Comparison of ENCODE assay signal across 1 cellular context in the genomic region with DNA sequence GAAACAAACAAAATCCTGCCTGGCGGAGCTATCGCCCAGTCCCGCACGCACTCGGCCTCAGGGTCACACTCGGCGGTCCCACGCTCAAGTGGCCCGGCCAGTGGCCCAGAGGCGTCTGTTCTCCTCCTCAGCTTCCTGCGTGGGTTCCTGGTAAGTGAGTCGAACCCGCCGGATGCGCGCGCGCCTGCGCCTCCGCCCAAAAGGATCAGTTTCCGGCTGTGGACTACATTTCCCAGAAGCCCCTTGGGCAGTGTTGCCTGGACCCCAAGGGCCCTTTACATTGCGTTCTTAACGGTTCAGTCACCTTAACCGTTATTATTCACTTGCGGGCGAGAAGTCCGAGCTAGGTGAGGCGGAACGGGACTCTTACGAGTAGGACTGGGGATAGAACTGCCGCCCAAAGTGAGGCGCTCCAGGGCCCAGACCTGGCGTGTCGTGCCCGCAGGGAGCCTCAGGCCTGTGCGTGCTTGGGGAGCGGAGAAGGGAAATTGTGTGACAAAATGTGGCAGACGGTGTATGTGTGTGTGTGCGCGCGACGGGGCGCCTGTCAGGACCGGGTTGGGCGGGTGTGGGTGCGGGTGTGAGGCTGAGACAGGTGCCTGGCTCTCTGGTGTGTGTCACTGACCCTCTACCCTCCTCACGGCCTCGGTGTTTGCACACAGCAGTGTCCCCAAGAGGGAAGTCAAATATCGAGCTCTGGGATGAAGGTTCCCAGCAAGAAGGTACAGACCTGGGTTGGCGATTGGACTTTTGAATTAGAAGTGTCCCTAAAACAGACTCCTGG.
A peak's percentile ranks its signal among the peaks of the same experiment; 100 is the strongest.
TF ChIP-seq lines count a peak whose summit lies in the region.

Gene ZNF546, plus strand, starts transcription at position 250 of the 784 bp plus-strand sequence. CDS start 1,267 bp downstream, outside the sequence.

TF ChIP-seq in HepG2, 621 proteins besides CTCF, POLR2A, EP300 and RAD21 (continued from another document and continues in another):
- TF ChIP-seq, protein P1, sequence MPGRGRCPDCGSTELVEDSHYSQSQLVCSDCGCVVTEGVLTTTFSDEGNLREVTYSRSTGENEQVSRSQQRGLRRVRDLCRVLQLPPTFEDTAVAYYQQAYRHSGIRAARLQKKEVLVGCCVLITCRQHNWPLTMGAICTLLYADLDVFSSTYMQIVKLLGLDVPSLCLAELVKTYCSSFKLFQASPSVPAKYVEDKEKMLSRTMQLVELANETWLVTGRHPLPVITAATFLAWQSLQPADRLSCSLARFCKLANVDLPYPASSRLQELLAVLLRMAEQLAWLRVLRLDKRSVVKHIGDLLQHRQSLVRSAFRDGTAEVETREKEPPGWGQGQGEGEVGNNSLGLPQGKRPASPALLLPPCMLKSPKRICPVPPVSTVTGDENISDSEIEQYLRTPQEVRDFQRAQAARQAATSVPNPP (CRISPR knock-in tag; IDR thresholded peaks at IDR 0.05), result 0 out of 2 replicates have a peak, but pooled peaks have one; percentile 60
- TF ChIP-seq, protein P2, sequence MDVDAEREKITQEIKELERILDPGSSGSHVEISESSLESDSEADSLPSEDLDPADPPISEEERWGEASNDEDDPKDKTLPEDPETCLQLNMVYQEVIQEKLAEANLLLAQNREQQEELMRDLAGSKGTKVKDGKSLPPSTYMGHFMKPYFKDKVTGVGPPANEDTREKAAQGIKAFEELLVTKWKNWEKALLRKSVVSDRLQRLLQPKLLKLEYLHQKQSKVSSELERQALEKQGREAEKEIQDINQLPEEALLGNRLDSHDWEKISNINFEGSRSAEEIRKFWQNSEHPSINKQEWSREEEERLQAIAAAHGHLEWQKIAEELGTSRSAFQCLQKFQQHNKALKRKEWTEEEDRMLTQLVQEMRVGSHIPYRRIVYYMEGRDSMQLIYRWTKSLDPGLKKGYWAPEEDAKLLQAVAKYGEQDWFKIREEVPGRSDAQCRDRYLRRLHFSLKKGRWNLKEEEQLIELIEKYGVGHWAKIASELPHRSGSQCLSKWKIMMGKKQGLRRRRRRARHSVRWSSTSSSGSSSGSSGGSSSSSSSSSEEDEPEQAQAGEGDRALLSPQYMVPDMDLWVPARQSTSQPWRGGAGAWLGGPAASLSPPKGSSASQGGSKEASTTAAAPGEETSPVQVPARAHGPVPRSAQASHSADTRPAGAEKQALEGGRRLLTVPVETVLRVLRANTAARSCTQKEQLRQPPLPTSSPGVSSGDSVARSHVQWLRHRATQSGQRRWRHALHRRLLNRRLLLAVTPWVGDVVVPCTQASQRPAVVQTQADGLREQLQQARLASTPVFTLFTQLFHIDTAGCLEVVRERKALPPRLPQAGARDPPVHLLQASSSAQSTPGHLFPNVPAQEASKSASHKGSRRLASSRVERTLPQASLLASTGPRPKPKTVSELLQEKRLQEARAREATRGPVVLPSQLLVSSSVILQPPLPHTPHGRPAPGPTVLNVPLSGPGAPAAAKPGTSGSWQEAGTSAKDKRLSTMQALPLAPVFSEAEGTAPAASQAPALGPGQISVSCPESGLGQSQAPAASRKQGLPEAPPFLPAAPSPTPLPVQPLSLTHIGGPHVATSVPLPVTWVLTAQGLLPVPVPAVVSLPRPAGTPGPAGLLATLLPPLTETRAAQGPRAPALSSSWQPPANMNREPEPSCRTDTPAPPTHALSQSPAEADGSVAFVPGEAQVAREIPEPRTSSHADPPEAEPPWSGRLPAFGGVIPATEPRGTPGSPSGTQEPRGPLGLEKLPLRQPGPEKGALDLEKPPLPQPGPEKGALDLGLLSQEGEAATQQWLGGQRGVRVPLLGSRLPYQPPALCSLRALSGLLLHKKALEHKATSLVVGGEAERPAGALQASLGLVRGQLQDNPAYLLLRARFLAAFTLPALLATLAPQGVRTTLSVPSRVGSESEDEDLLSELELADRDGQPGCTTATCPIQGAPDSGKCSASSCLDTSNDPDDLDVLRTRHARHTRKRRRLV (CRISPR knock-in tag; IDR thresholded peaks at IDR 0.05), result peak; percentile 46; the same call in 1 of the 2 replicates
- TF ChIP-seq ZNF572 (CRISPR knock-in tag; IDR thresholded peaks at IDR 0.05), result peak; percentile 23; the same call in 1 of the 2 replicates
- TF ChIP-seq KDM5B (CRISPR knock-in tag; IDR thresholded peaks at IDR 0.05; ENCODE audit: borderline replicate concordance), result peak; percentile 77; the same call in 1 of the 2 replicates
- TF ChIP-seq ZNF724P (CRISPR knock-in tag; IDR thresholded peaks at IDR 0.05; ENCODE audit: borderline replicate concordance), result no peak; the same call in 1 of the 2 replicates
- peak; percentile 65; the same call in 1 of the 2 replicates for TF ChIP-seq ZNF224 (CRISPR knock-in tag; IDR thresholded peaks at IDR 0.05)
- no peak for TF ChIP-seq ISX (CRISPR knock-in tag; conservative IDR thresholded peaks at IDR 0.05)
- no peak for TF ChIP-seq MAFG (CRISPR knock-in tag; IDR thresholded peaks at IDR 0.05)
- TF ChIP-seq NR2C2 (CRISPR knock-in tag; IDR thresholded peaks at IDR 0.05; ENCODE audit: borderline replicate concordance), result peak; percentile 85
- TF ChIP-seq TBP (CRISPR knock-in tag; IDR thresholded peaks at IDR 0.05), result 0 out of 2 replicates have a peak, but pooled peaks have one; percentile 41
- TF ChIP-seq GPN1 (CRISPR knock-in tag; IDR thresholded peaks at IDR 0.05; ENCODE audit: borderline replicate concordance), result 0 out of 2 replicates have a peak, but pooled peaks have one; percentile 30
- TF ChIP-seq TFDP1 (CRISPR knock-in tag; IDR thresholded peaks at IDR 0.05; ENCODE audit: borderline replicate concordance), result peak; percentile 44; the same call in 1 of the 2 replicates
- TF ChIP-seq, protein P3, sequence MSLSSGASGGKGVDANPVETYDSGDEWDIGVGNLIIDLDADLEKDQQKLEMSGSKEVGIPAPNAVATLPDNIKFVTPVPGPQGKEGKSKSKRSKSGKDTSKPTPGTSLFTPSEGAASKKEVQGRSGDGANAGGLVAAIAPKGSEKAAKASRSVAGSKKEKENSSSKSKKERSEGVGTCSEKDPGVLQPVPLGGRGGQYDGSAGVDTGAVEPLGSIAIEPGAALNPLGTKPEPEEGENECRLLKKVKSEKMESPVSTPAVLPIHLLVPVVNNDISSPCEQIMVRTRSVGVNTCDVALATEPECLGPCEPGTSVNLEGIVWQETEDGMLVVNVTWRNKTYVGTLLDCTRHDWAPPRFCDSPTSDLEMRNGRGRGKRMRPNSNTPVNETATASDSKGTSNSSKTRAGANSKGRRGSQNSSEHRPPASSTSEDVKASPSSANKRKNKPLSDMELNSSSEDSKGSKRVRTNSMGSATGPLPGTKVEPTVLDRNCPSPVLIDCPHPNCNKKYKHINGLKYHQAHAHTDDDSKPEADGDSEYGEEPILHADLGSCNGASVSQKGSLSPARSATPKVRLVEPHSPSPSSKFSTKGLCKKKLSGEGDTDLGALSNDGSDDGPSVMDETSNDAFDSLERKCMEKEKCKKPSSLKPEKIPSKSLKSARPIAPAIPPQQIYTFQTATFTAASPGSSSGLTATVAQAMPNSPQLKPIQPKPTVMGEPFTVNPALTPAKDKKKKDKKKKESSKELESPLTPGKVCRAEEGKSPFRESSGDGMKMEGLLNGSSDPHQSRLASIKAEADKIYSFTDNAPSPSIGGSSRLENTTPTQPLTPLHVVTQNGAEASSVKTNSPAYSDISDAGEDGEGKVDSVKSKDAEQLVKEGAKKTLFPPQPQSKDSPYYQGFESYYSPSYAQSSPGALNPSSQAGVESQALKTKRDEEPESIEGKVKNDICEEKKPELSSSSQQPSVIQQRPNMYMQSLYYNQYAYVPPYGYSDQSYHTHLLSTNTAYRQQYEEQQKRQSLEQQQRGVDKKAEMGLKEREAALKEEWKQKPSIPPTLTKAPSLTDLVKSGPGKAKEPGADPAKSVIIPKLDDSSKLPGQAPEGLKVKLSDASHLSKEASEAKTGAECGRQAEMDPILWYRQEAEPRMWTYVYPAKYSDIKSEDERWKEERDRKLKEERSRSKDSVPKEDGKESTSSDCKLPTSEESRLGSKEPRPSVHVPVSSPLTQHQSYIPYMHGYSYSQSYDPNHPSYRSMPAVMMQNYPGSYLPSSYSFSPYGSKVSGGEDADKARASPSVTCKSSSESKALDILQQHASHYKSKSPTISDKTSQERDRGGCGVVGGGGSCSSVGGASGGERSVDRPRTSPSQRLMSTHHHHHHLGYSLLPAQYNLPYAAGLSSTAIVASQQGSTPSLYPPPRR (CRISPR knock-in tag; IDR thresholded peaks at IDR 0.05; ENCODE audit: borderline replicate concordance), result peak; percentile 18; the same call in 1 of the 2 replicates
- TF ChIP-seq, protein P4, sequence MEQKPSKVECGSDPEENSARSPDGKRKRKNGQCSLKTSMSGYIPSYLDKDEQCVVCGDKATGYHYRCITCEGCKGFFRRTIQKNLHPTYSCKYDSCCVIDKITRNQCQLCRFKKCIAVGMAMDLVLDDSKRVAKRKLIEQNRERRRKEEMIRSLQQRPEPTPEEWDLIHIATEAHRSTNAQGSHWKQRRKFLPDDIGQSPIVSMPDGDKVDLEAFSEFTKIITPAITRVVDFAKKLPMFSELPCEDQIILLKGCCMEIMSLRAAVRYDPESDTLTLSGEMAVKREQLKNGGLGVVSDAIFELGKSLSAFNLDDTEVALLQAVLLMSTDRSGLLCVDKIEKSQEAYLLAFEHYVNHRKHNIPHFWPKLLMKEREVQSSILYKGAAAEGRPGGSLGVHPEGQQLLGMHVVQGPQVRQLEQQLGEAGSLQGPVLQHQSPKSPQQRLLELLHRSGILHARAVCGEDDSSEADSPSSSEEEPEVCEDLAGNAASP (CRISPR knock-in tag; IDR thresholded peaks at IDR 0.05; ENCODE audit: borderline replicate concordance), result peak; percentile 28; the same call in 1 of the 2 replicates
- TF ChIP-seq ZFP91 (CRISPR knock-in tag; IDR thresholded peaks at IDR 0.05; ENCODE audit: borderline replicate concordance), result peak; percentile 83; the same call in 1 of the 2 replicates
- TF ChIP-seq ZNF792 (CRISPR knock-in tag; IDR thresholded peaks at IDR 0.05), result peak; percentile 56
- TF ChIP-seq, protein P5, sequence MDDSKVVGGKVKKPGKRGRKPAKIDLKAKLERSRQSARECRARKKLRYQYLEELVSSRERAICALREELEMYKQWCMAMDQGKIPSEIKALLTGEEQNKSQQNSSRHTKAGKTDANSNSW (CRISPR knock-in tag; IDR thresholded peaks at IDR 0.05; ENCODE audit: borderline replicate concordance), result 0 out of 2 replicates have a peak, but pooled peaks have one; percentile 23
- 0 out of 2 replicates have a peak, but pooled peaks have one; percentile 36 for TF ChIP-seq MAF1 (CRISPR knock-in tag; IDR thresholded peaks at IDR 0.05; ENCODE audit: borderline replicate concordance)
- TF ChIP-seq ZNF317 (CRISPR knock-in tag; IDR thresholded peaks at IDR 0.05), result 0 out of 2 replicates have a peak, but pooled peaks have one; percentile 28
- TF ChIP-seq CREB1 (IDR thresholded peaks at IDR 0.05), result no peak
- 0 out of 2 replicates have a peak, but pooled peaks have one; percentile 60 for TF ChIP-seq CREB1 (CRISPR knock-in tag; IDR thresholded peaks at IDR 0.05)
- peak; percentile 84 for TF ChIP-seq ASH2L (IDR thresholded peaks at IDR 0.05; ENCODE audit: insufficient read length, low read depth, low read length)
- peak; percentile 97 for TF ChIP-seq ZNF335 (CRISPR knock-in tag; IDR thresholded peaks at IDR 0.05)
- TF ChIP-seq, protein P6, sequence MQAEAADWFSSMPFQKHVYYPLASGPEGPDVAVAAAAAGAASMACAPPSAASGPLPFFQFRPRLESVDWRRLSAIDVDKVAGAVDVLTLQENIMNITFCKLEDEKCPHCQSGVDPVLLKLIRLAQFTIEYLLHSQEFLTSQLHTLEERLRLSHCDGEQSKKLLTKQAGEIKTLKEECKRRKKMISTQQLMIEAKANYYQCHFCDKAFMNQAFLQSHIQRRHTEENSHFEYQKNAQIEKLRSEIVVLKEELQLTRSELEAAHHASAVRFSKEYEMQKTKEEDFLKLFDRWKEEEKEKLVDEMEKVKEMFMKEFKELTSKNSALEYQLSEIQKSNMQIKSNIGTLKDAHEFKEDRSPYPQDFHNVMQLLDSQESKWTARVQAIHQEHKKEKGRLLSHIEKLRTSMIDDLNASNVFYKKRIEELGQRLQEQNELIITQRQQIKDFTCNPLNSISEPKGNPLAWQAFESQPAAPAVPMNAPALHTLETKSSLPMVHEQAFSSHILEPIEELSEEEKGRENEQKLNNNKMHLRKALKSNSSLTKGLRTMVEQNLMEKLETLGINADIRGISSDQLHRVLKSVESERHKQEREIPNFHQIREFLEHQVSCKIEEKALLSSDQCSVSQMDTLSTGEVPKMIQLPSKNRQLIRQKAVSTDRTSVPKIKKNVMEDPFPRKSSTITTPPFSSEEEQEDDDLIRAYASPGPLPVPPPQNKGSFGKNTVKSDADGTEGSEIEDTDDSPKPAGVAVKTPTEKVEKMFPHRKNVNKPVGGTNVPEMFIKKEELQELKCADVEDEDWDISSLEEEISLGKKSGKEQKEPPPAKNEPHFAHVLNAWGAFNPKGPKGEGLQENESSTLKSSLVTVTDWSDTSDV (CRISPR knock-in tag; IDR thresholded peaks at IDR 0.05), result 0 out of 2 replicates have a peak, but pooled peaks have one; percentile 45
- no peak; the same call in 1 of the 2 replicates for TF ChIP-seq SMYD3 (CRISPR knock-in tag; IDR thresholded peaks at IDR 0.05)
- peak; percentile 59 for TF ChIP-seq SUZ12 (IDR thresholded peaks at IDR 0.05; ENCODE audit: low read depth, low read length)
